ENCODE assay signal across 8 cellular contexts in the genomic region with DNA sequence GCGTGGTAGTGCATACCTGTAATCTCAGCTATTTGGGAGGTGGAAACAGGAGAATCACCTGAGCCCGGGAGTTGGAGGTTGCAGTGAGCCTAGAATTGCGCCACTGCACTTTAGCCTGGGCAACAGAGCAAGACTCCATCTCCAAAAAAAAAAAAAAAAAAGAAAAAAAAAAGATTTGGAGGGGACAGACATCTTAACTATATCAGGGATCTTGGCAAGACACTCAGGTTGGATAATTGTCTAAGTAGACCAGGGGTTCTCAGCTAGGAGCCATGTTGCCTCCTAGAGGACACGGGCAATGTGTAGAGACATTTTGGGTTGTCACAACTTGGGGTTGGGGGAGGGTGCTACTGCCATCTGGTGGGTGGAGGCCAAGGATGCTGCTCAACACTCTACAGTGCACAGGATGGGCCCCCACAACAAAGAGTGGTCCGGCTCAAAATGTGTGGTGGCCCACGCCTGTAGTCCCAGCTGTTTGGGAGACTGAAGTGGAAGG. TPM values are rescaled to one million over a fixed set of nuclear protein-coding genes. Genes with fewer than 3 reads are reported as not detected.
DNase-seq lines count a peak whose midpoint lies in the region; ATAC-seq and TF ChIP-seq lines count a peak whose summit lies in the region.

No MANE protein-coding gene starts in this region.

- no peak overlapping the region for H2AFZ ChIP-seq in parathyroid adenoma

- DNase-seq in CD1c-positive myeloid dendritic cell (ENCODE audit: extremely low spot score) = peak; percentile 63
- peak; percentile 69 for DNase-seq in H7
- peak; percentile 67 for DNase-seq in SW480 (ENCODE audit: low spot score)
- DNase-seq in central memory CD4-positive, alpha-beta T cell = peak; percentile 49
- no peak for DNase-seq in sciatic nerve (ENCODE audit: low spot score)
- no peak for DNase-seq in left colon

- intact Hi-C loops in sciatic nerve (cut with DNase I) = no loop called here
- intact Hi-C loops in left colon (cut with DNase I, micrococcal nuclease) = loop anchor here in 1 of 2 donors (10.0 kb wide), 1 partner anchor 124 kb away; no protein-coding TSS in a partner anchor

- peak overlapping the region; percentile 99 for H3K27ac ChIP-seq in parathyroid adenoma

- H3K9ac ChIP-seq in parathyroid adenoma = no peak overlapping the region

- ATAC-seq in sciatic nerve (no peak), left colon (no peak), HG03520 (IDR thresholded peaks at IDR 0.05; ENCODE audit: unreplicated experiment) (no peak)

- H3K9me3 ChIP-seq in parathyroid adenoma (ENCODE audit: control insufficient read depth, low read length) = no peaks in the 10 kb centered on the region

- H3K4me1 ChIP-seq in parathyroid adenoma = peaks cover 37% of the 10 kb centered on the region

- no peak overlapping the region for H3K4me2 ChIP-seq in parathyroid adenoma (ENCODE audit: low read length)

- peak; percentile 26 for TF ChIP-seq CTCF in parathyroid adenoma (IDR thresholded peaks at IDR 0.05)

- peaks cover 32% of the 10 kb centered on the region for H3K79me2 ChIP-seq in parathyroid adenoma

- H3K36me3 ChIP-seq in H7 (replicated peaks; ENCODE audit: control insufficient read depth, insufficient read depth, low read length) (no peaks in the 10 kb centered on the region; the same call in none of the 2 replicates), parathyroid adenoma (ENCODE audit: control insufficient read depth, insufficient read depth, low read length) (no peaks in the 10 kb centered on the region)

- no peaks in the 10 kb centered on the region for H3K27me3 ChIP-seq in H7 (ENCODE audit: control insufficient read depth, insufficient read depth, low read length)
- no peaks in the 10 kb centered on the region for H3K27me3 ChIP-seq in parathyroid adenoma (ENCODE audit: control insufficient read depth, insufficient read depth, low read length)

- no peak overlapping the region for H3K4me3 ChIP-seq in H7 (ENCODE audit: insufficient read depth, low read depth, low read length)
- no peak overlapping the region for H3K4me3 ChIP-seq in parathyroid adenoma (ENCODE audit: low read depth, low read length)

RNA-seq across cellular contexts. Expression of a gene that starts 1.9 kb away (rescaled TPM):
- 16.0 and 25.0 TPM in 2 replicates for total RNA-seq in H7 (2014; rRNA removed; shearing (Covaris generic))
- total RNA-seq in sciatic nerve (42.2 TPM), left colon (10 to 100 TPM; 22.5 to 23.3 TPM)

RNA-seq across cellular contexts. Expression of a gene that starts 4.5 kb away (rescaled TPM):
- 64.7 and 67.0 TPM in 2 replicates for total RNA-seq in H7 (2014; rRNA removed; shearing (Covaris generic))
- total RNA-seq in sciatic nerve (17.2 TPM), left colon (10 to 100 TPM; 15.2 to 18.7 TPM)

RNA-seq across cellular contexts. Expression of a gene that starts 9.1 kb away (rescaled TPM):
- total RNA-seq in H7 (2014; rRNA removed; shearing (Covaris generic)) = 13.2 and 14.4 TPM in 2 replicates
- total RNA-seq in sciatic nerve (14.0 TPM), left colon (1 to 10 TPM; 6.2 to 6.7 TPM)

RNA-seq across cellular contexts. Expression of a gene that starts 14.5 kb away (rescaled TPM):
- total RNA-seq in H7 (2014; rRNA removed; shearing (Covaris generic)) = 9.8 and 12.5 TPM in 2 replicates
- total RNA-seq in sciatic nerve (4.0 TPM), left colon (10 to 100 TPM in 1 of 2 donors, 1 to 10 TPM in 1; 8.6 to 11.6 TPM)

RNA-seq across cellular contexts. Expression of a gene that starts 15.9 kb away (rescaled TPM):
- 231 and 289 TPM in 2 replicates for total RNA-seq in H7 (2014; rRNA removed; shearing (Covaris generic))
- total RNA-seq in sciatic nerve = 127 TPM
- total RNA-seq in left colon = 100 to 1,000 TPM; 142 to 167 TPM

Comparison
In these comparisons a context has a peak if more than half of its experiments do, and no peak if none do; other contexts are left out.
1. DNase-seq: peak in CD1c-positive myeloid dendritic cell (single experiment), H7 (single experiment), SW480 (single experiment) and central memory CD4-positive, alpha-beta T cell (single experiment); none in sciatic nerve (single experiment) and left colon (0 of 2).